9 cellular contexts compared by ENCODE assay signal in genomic region chr2:45578056-45578843, GRCh38. TPM values are rescaled to one million over a fixed set of nuclear protein-coding genes. Genes with fewer than 3 reads are reported as not detected.
A peak's percentile ranks its signal among the peaks of the same experiment; 100 is the strongest.
DNase-seq lines count a peak whose midpoint lies in the region; ATAC-seq, FAIRE-seq and TF ChIP-seq lines count a peak whose summit lies in the region.
"Had no signal": no experiment of that assay in that cellular context is flagged by ENCODE, and none has a peak within 500 bp of the region (broad histone marks: within the 10 kb centered on the region; RNA-seq: fewer than 3 reads in every experiment).

No MANE protein-coding gene starts in this region.

- no peak overlapping the region for H2AFZ ChIP-seq in keratinocyte (ENCODE audit: control insufficient read depth, low read length)

- TF ChIP-seq CTCF in keratinocyte (optimal IDR thresholded peaks at IDR 0.05 in 1 of 3, IDR thresholded peaks at IDR 0.05 in 1 of 3, conservative IDR thresholded peaks at IDR 0.05 in 1 of 3; ENCODE audit: extremely low read depth in 1 of 3, insufficient read depth in 2 of 3, low read length in 3 of 3) = peak in 2 of 3 experiments; percentile 20 to 32

- H3K79me2 ChIP-seq in keratinocyte (ENCODE audit: control insufficient read depth, insufficient read depth, low read length) = no peaks in the 10 kb centered on the region

- no peak overlapping the region for H3K4me2 ChIP-seq in keratinocyte (ENCODE audit: control insufficient read depth, extremely low read depth, insufficient read depth, low read depth, low read length)

- no peak overlapping the region for H3K4me3 ChIP-seq in keratinocyte (ENCODE audit: control insufficient read depth in 2 of 3, extremely low read depth in 1 of 3, insufficient read depth in 2 of 3, low read depth in 1 of 3, low read length in 3 of 3)
- H3K4me3 ChIP-seq: SJSA1 had no signal

- no peak overlapping the region for H3K9ac ChIP-seq in keratinocyte (ENCODE audit: control insufficient read depth, extremely low read depth, insufficient read depth, low read length)

- in situ Hi-C loops in G401 (cut with HindIII; ENCODE audit: low sequenced_read_pairs) = no loop called here

- dilution Hi-C loops in keratinocyte (cut with MboI; ENCODE audit: extremely low pct_ligation_motif_present, low sequenced_read_pairs) = no loop called here

- H3K36me3 ChIP-seq in keratinocyte (ENCODE audit: control insufficient read depth in 2 of 2, extremely low read depth in 1 of 2, insufficient read depth in 2 of 2, low read length in 2 of 2) = no peaks in the 10 kb centered on the region

- FAIRE-seq in keratinocyte (lab: Jason Lieb, UNC) = no peak

- H3K4me1 ChIP-seq in keratinocyte (ENCODE audit: control insufficient read depth, extremely low read depth, insufficient read depth, low read length) = no peaks in the 10 kb centered on the region
- H3K4me1 ChIP-seq: SJSA1 had no signal

- no peaks in the 10 kb centered on the region for H3K27me3 ChIP-seq in keratinocyte (ENCODE audit: control insufficient read depth, extremely low read depth, insufficient read depth, low read length)
- H3K27me3 ChIP-seq: SJSA1 had no signal

- no peaks in the 10 kb centered on the region for H3K9me1 ChIP-seq in keratinocyte (ENCODE audit: control insufficient read depth, extremely low read depth, insufficient read depth, low read length)

- ATAC-seq in GM18858 (IDR thresholded peaks at IDR 0.05; ENCODE audit: unreplicated experiment) = no peak
- no peak for ATAC-seq in GM19452 (IDR thresholded peaks at IDR 0.05; ENCODE audit: unreplicated experiment)

- H3K27ac ChIP-seq in keratinocyte (ENCODE audit: control insufficient read depth, insufficient read depth, low read length) = no peak overlapping the region
- H3K27ac ChIP-seq: SJSA1 had no signal

- peak; percentile 30 for DNase-seq in D341Med (ENCODE audit: low spot score)
- peak; percentile 6 for DNase-seq in HuH-7.5 (ENCODE audit: low spot score)
- DNase-seq in activated CD4-positive, alpha-beta T cell treated with anti-CD3 and anti-CD28 coated beads for 48 hours = peak; percentile 24
- DNase-seq in keratinocyte (ENCODE audit: low read depth, low spot score) = no peak
- DNase-seq in mesenteric fat pad (ENCODE audit: low spot score) = no peak
- no peak for DNase-seq in G401 (ENCODE audit: low spot score)

- no peaks in the 10 kb centered on the region for H3K9me3 ChIP-seq in keratinocyte (ENCODE audit: control insufficient read depth, low read depth, low read length)
- H3K9me3 ChIP-seq: SJSA1 had no signal

- no peaks in the 10 kb centered on the region for H4K20me1 ChIP-seq in keratinocyte (ENCODE audit: control insufficient read depth, extremely low read depth, insufficient read depth, low read length)

RNA-seq across cellular contexts. Expression of gene SRBD1, which starts 32.8 kb away (rescaled TPM):
- 5.8 to 8.8 TPM (median 5.9 TPM) in 3 replicates for polyA plus RNA-seq in keratinocyte
- polyA plus RNA-seq in keratinocyte (2011; ENCODE audit: low read depth) = 4.1 TPM
- 4.0 and 7.0 TPM in 2 replicates for polyA plus RNA-seq in keratinocyte (2011; cell fraction: cytosol; rRNA removed)
- polyA plus RNA-seq in keratinocyte (2011; cell fraction: nucleus; rRNA removed) = 7.5 and 8.6 TPM in 2 replicates
- polyA plus RNA-seq in keratinocyte (2012; ENCODE audit: low replicate concordance) = 3.7 and 7.9 TPM in 2 replicates
- polyA minus RNA-seq in keratinocyte = 1.7 to 20.6 TPM (median 8.5 TPM) in 3 replicates
- polyA minus RNA-seq in keratinocyte (2011; cell fraction: cytosol; rRNA and poly(A)+ RNA removed) = 4.8 TPM
- 11.3 and 29.3 TPM in 2 replicates for polyA minus RNA-seq in keratinocyte (2011; cell fraction: nucleus; rRNA and poly(A)+ RNA removed)
- 11.7 TPM for total RNA-seq in mesenteric fat pad
- 5.6 and 16.5 TPM in 2 replicates for total RNA-seq in G401 (2014; rRNA removed; shearing (Covaris generic))

Comparison
In these comparisons a context has a peak if more than half of its experiments do, and no peak if none do; other contexts are left out.
1. DNase-seq: peak in D341Med (single experiment), HuH-7.5 (single experiment) and activated CD4-positive, alpha-beta T cell treated with anti-CD3 and anti-CD28 coated beads for 48 hours (single experiment); none in keratinocyte (single experiment), mesenteric fat pad (single experiment) and G401 (single experiment).